1 cellular context compared by ENCODE assay signal in the genomic region with DNA sequence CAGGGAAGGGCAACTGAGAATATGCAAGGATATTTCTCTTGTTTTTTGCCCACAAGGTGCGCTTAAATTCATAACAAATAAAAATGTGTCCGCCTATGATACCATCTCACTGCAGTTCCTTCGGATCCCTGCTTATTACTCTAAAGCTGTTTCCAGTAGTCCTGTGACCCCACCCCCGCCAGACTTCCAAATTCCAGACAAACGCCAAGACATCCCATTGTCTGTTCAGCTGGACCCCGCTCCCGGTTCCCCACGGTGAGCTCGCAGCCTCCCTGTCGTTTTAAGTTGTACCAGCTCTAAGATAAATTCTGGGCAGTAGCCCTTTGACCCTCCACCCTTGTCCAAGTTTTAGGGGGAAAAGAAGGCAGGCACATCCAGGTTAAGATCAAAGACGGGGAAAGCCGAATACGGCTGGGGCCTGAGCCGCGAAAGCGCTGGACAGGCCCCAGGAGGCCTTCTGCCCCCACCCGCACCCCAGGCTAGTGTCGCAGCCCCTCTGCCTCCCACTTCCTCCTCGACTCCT.
A peak's percentile ranks its signal among the peaks of the same experiment; 100 is the strongest.
TF ChIP-seq lines count a peak whose summit lies in the region.

No MANE protein-coding gene starts in this region.

TF ChIP-seq in H1, 55 proteins besides CTCF, POLR2A, EP300 and RAD21 (continued from another document):
- TF ChIP-seq SIN3A (conservative IDR thresholded peaks at IDR 0.05 in 1 of 2, IDR thresholded peaks at IDR 0.05 in 1 of 2; ENCODE audit: low read depth in 1 of 2, low read length in 2 of 2) (peak; percentile 7 to 38; a peak in 1 of 4 replicates), SP4 (IDR thresholded peaks at IDR 0.05; ENCODE audit: low read length) (no peak), CHD2 (IDR thresholded peaks at IDR 0.05; ENCODE audit: low read length) (no peak), JUN (IDR thresholded peaks at IDR 0.05; ENCODE audit: low read depth, low read length) (no peak), RBBP5 (IDR thresholded peaks at IDR 0.05; ENCODE audit: borderline replicate concordance, low read depth, low read length) (peak; percentile 5; the same call in 1 of the 2 replicates), RFX5 (IDR thresholded peaks at IDR 0.05; ENCODE audit: borderline replicate concordance, low read depth, low read length) (no peak), SAP30 (IDR thresholded peaks at IDR 0.05; ENCODE audit: insufficient read depth, insufficient replicate concordance, low read length) (no peak), E2F6 (IDR thresholded peaks at IDR 0.05) (no peak), JUND (IDR thresholded peaks at IDR 0.05; ENCODE audit: low read length) (no peak), ZNF274 (IDR thresholded peaks at IDR 0.05; ENCODE audit: borderline replicate concordance, extremely low read depth, low read length) (no peak), RXRA (IDR thresholded peaks at IDR 0.05; ENCODE audit: insufficient read depth, low read depth, low read length) (no peak), CHD1 (IDR thresholded peaks at IDR 0.05; ENCODE audit: low read depth, low read length) (no peak), HDAC2 (IDR thresholded peaks at IDR 0.05; ENCODE audit: borderline replicate concordance in 1 of 2, low read depth in 2 of 2, low read length in 2 of 2) (0 out of 4 replicates have a peak, but pooled peaks of 1 of the 2 experiments have one; percentile 34), FOSL1 (IDR thresholded peaks at IDR 0.05; ENCODE audit: insufficient read depth, low read depth, low read length) (no peak), GABPA (IDR thresholded peaks at IDR 0.05; ENCODE audit: borderline replicate concordance, insufficient read depth, low read length) (no peak), USF2 (IDR thresholded peaks at IDR 0.05; ENCODE audit: low read length) (no peak)
